6 cellular contexts compared by ENCODE assay signal in genomic region chr7:159100281-159101082, GRCh38. TPM values are rescaled to one million over a fixed set of nuclear protein-coding genes. Genes with fewer than 3 reads are reported as not detected.
"Had no signal": no experiment of that assay in that cellular context is flagged by ENCODE, and none has a peak within 500 bp of the region (broad histone marks: within the 10 kb centered on the region; RNA-seq: fewer than 3 reads in every experiment).

No MANE protein-coding gene starts in this region.

RNA-seq across cellular contexts. Expression of gene VIPR2, which starts 44.2 kb away (rescaled TPM):
- total RNA-seq: dermis microvascular lymphatic vessel endothelial cell, epithelial cell of proximal tubule, kidney epithelial cell, myocyte, osteoblast, smooth muscle cell had no signal
- polyA plus RNA-seq: smooth muscle cell had no signal
